Comparison of ENCODE assay signal across 12 cellular contexts in genomic region chr4:184664445-184665210, GRCh38. TPM values are rescaled to one million over a fixed set of nuclear protein-coding genes. Genes with fewer than 3 reads are reported as not detected.
DNase-seq lines count a peak whose midpoint lies in the region; ATAC-seq, FAIRE-seq and TF ChIP-seq lines count a peak whose summit lies in the region.
"Had no signal": no experiment of that assay in that cellular context is flagged by ENCODE, and none has a peak within 500 bp of the region (broad histone marks: within the 10 kb centered on the region; RNA-seq: fewer than 3 reads in every experiment).

No MANE protein-coding gene starts in this region.

- no peak for TF ChIP-seq RAD21 in IMR-90 (IDR thresholded peaks at IDR 0.05; ENCODE audit: low read length)
- no peak for TF ChIP-seq RAD21 in GM12878 (IDR thresholded peaks at IDR 0.05; ENCODE audit: insufficient read depth, low read depth, low read length)
- TF ChIP-seq RAD21 in HepG2 (CRISPR knock-in tag; IDR thresholded peaks at IDR 0.05), result no peak

- H3K9ac ChIP-seq in IMR-90 (ENCODE audit: low read depth, low read length), result no peak overlapping the region
- H3K9ac ChIP-seq in GM12878 (ENCODE audit: control insufficient read depth, insufficient read depth, low read length), result no peak overlapping the region
- H3K9ac ChIP-seq in HepG2 (ENCODE audit: insufficient read depth, low read depth, low read length), result no peak overlapping the region

- no peak overlapping the region for H3K4ac ChIP-seq in IMR-90 (ENCODE audit: low read depth, low read length)

- H2BK5ac ChIP-seq in IMR-90 (ENCODE audit: low read depth, low read length, poor library complexity, severe bottlenecking), result no peak overlapping the region

- H2BK15ac ChIP-seq in IMR-90 (ENCODE audit: low read depth, low read length), result no peak overlapping the region

- TF ChIP-seq EP300 in GM12878 (IDR thresholded peaks at IDR 0.05; ENCODE audit: borderline replicate concordance in 1 of 2, control insufficient read depth in 1 of 2, low read depth in 2 of 2, low read length in 2 of 2) (no peak), HepG2 (IDR thresholded peaks at IDR 0.05; ENCODE audit: low read depth in 2 of 2, low read length in 2 of 2) (no peak), HepG2 (CRISPR knock-in tag; IDR thresholded peaks at IDR 0.05; ENCODE audit: borderline replicate concordance) (no peak)

- in situ Hi-C loops in IMR-90 (cut with MboI; ENCODE audit: low sequenced_read_pairs) (no loop called here), GM12878 (cut with MboI) (no loop called here), HepG2 (cut with HindIII; ENCODE audit: extremely low pct_ligation_motif_present, low pct_unique_long_range_greater_than_20kb) (no loop called here)

- no peak for FAIRE-seq in GM12878 (lab: Jason Lieb, UNC)
- FAIRE-seq in HepG2 (lab: Jason Lieb, UNC), result no peak

- H3K27ac ChIP-seq in IMR-90 (ENCODE audit: insufficient read depth, low read length), result no peak overlapping the region
- no peak overlapping the region for H3K27ac ChIP-seq in GM12878 (ENCODE audit: control insufficient read depth, insufficient read depth)
- no peak overlapping the region for H3K27ac ChIP-seq in HepG2 (ENCODE audit: extremely low read length, insufficient read depth, low read length)
- no peak overlapping the region for H3K27ac ChIP-seq in tibial artery
- H3K27ac ChIP-seq: colonic mucosa, spleen had no signal

- SMC1A ChIA-PET in GM12878 (lab: Charles Lee; ENCODE audit: uncharacterized antibody, unreplicated experiment), result interaction anchor here (1.4 kb wide), 1 partner anchor 33 kb away, joined by 3 read pairs; no protein-coding TSS in a partner anchor

- no peak overlapping the region for H3K14ac ChIP-seq in IMR-90 (replicated peaks; ENCODE audit: low read depth, low read length)

- H3K36me3 ChIP-seq in IMR-90 (ENCODE audit: control insufficient read depth, insufficient read depth, low read length) (peaks cover 12% of the 10 kb centered on the region), GM12878 (ENCODE audit: control insufficient read depth in 2 of 2, insufficient read depth in 2 of 2, low read length in 1 of 2) (peaks cover 1 to 9% of the 10 kb centered on the region in 2 experiments; a peak in 3 of 4 replicates), HepG2 (replicated peaks in 1 of 2; ENCODE audit: control insufficient read depth in 1 of 2, insufficient read depth in 2 of 2, low read length in 2 of 2) (peaks cover 4 to 12% of the 10 kb centered on the region in 2 experiments; a peak in 2 of 5 replicates), tibial artery (peaks cover 40 to 63% (median 47%) of the 10 kb centered on the region in 3 donors)
- H3K36me3 ChIP-seq: colonic mucosa had no signal

- dilution Hi-C loops in IMR-90 (cut with HindIII; ENCODE audit: low sequenced_read_pairs, unreplicated experiment), result no loop called here

- no peaks in the 10 kb centered on the region for H3K79me2 ChIP-seq in GM12878 (ENCODE audit: control insufficient read depth, insufficient read depth, low read length)
- H3K79me2 ChIP-seq in HepG2 (ENCODE audit: insufficient read depth, low read length), result no peaks in the 10 kb centered on the region

- H4K91ac ChIP-seq in IMR-90 (ENCODE audit: insufficient read depth, low read depth, low read length), result no peak overlapping the region

- H2AFZ ChIP-seq in IMR-90 (replicated peaks; ENCODE audit: low read length, poor library complexity) (no peak overlapping the region), GM12878 (ENCODE audit: control insufficient read depth, low read depth, low read length) (no peak overlapping the region), HepG2 (ENCODE audit: low read length) (no peak overlapping the region)

- H2BK120ac ChIP-seq in IMR-90 (ENCODE audit: low read depth, low read length), result no peak overlapping the region

- CTCF ChIA-PET in IMR-90 (lab: Yijun Ruan, JAX), result no interaction called here
- CTCF ChIA-PET in GM12878 (lab: Yijun Ruan, JAX), result interaction anchor here (1.5 kb wide), 1 partner anchor 14 kb away, joined by 3 read pairs; no protein-coding TSS in a partner anchor
- CTCF ChIA-PET in HepG2 (lab: Yijun Ruan, JAX; ENCODE audit: low intra/inter-chr PET ratio, low total read pairs), result no interaction called here

- TF ChIP-seq POLR2A in IMR-90 (IDR thresholded peaks at IDR 0.05; ENCODE audit: low read depth, low read length) (no peak), GM12878 (IDR thresholded peaks at IDR 0.05; ENCODE audit: low read depth, low read length) (no peak), HepG2 (IDR thresholded peaks at IDR 0.05; ENCODE audit: insufficient read depth in 1 of 2, low read depth in 2 of 2, low read length in 2 of 2) (no peak)

- H3K23ac ChIP-seq in IMR-90 (ENCODE audit: low read depth, low read length), result no peak overlapping the region

- H2AK9ac ChIP-seq in IMR-90 (replicated peaks; ENCODE audit: low read depth, low read length, poor library complexity), result no peak overlapping the region

- DNase-seq in NOMO-1 treated with DMSO at 0.1 percent for 48 hours (lab: John Stamatoyannopoulos, UW; ENCODE audit: unreplicated experiment) (peak; percentile 30), NOMO-1 treated with dmso at 0.1 percent for 144 hours (lab: John Stamatoyannopoulos, UW; ENCODE audit: unreplicated experiment) (no peak), IMR-90 (peak; percentile 18), GM12878 (ENCODE audit: low read depth, low spot score) (no peak), HepG2 (ENCODE audit: low spot score) (no peak), head of caudate nucleus (no peak), tibial artery (no peak)
- DNase-seq in stimulated activated CD4-positive, alpha-beta T cell treated with anti-CD3 and anti-CD28 coated beads, Interleukin-4, amount 100 ng/mL, for 24 hours, result no peak
- DNase-seq: colonic mucosa, glutamatergic neuron, NCI-H510A treated with DMSO at 0.1 percent for 48 hours, spleen had no signal

- peak; percentile 80 for ATAC-seq in IMR-90 (ENCODE audit: low read depth)
- peak; percentile 81 for ATAC-seq in GM12878
- ATAC-seq in HepG2, result peak; percentile 50; the same call in 2 of the 3 replicates

- H3K4me1 ChIP-seq in IMR-90 (ENCODE audit: control insufficient read depth, insufficient read depth, low read length), result peaks cover 3% of the 10 kb centered on the region
- H3K4me1 ChIP-seq in GM12878 (ENCODE audit: control insufficient read depth, insufficient read depth, low read length), result no peaks in the 10 kb centered on the region
- no peaks in the 10 kb centered on the region for H3K4me1 ChIP-seq in HepG2 (ENCODE audit: insufficient read depth, low read length)
- H3K4me1 ChIP-seq in tibial artery, result peaks cover 0 to 10% (median 6%) of the 10 kb centered on the region in 4 donors
- H3K4me1 ChIP-seq: colonic mucosa had no signal

- no peak overlapping the region for H4K5ac ChIP-seq in IMR-90 (ENCODE audit: low read depth, low read length)

- POLR2A ChIA-PET in IMR-90 (lab: Charles Lee; ENCODE audit: unreplicated experiment), result interaction anchor here (0.6 kb wide), 1 partner anchor 329 kb away, joined by 3 read pairs; no protein-coding TSS in a partner anchor
- POLR2A ChIA-PET in GM12878 (lab: Charles Lee), result interaction anchor here (1.0 kb wide), 2 partner anchors 18 to 26 kb away, joined by 3 to 4 read pairs; no protein-coding TSS in a partner anchor
- POLR2A ChIA-PET in HepG2 (lab: Yijun Ruan, JAX), result interaction anchor here (0.7 kb wide), 1 partner anchor 716 kb away, joined by 3 read pairs; no protein-coding TSS in a partner anchor

- intact Hi-C loops in IMR-90 (cut with micrococcal nuclease) (no loop called here), GM12878 (cut with micrococcal nuclease; ENCODE audit: unreplicated experiment) (no loop called here), HepG2 (cut with micrococcal nuclease; ENCODE audit: unreplicated experiment) (no loop called here), head of caudate nucleus (cut with DNase I) (no loop called here), tibial artery (cut with DNase I; ENCODE audit: low total_unique reads) (no loop called here)

- H3K4me2 ChIP-seq in IMR-90 (ENCODE audit: low read depth, low read length) (no peak overlapping the region), GM12878 (ENCODE audit: control insufficient read depth, insufficient read depth) (no peak overlapping the region), HepG2 (ENCODE audit: low read depth, low read length) (no peak overlapping the region)

- H3K56ac ChIP-seq in IMR-90 (ENCODE audit: extremely low read depth, insufficient read depth, low read length), result no peak overlapping the region

- TF ChIP-seq CTCF in IMR-90 (conservative IDR thresholded peaks at IDR 0.05; ENCODE audit: low read depth, low read length) (no peak), GM12878 (IDR thresholded peaks at IDR 0.05 in 2 of 3, conservative IDR thresholded peaks at IDR 0.05 in 1 of 3; ENCODE audit: control insufficient read depth in 2 of 3, extremely low read depth in 1 of 3, insufficient read depth in 1 of 3, low read depth in 3 of 3, low read length in 3 of 3) (no peak), HepG2 (CRISPR knock-in tag; IDR thresholded peaks at IDR 0.05) (no peak), tibial artery (IDR thresholded peaks at IDR 0.05) (no peak)

- no peak overlapping the region for H4K8ac ChIP-seq in IMR-90 (ENCODE audit: low read depth in 2 of 2, low read length in 2 of 2)

- H3K27me3 ChIP-seq in IMR-90 (ENCODE audit: control insufficient read depth, insufficient read depth, low read length) (no peaks in the 10 kb centered on the region), GM12878 (replicated peaks in 1 of 2; ENCODE audit: control insufficient read depth in 2 of 2, insufficient read depth in 2 of 2, low read length in 1 of 2) (no peaks in the 10 kb centered on the region), HepG2 (ENCODE audit: control insufficient read depth in 1 of 2, insufficient read depth in 2 of 2, low read length in 2 of 2) (no peaks in the 10 kb centered on the region), tibial artery (no peaks in the 10 kb centered on the region)
- H3K27me3 ChIP-seq: colonic mucosa, spleen had no signal

- H3K18ac ChIP-seq in IMR-90 (ENCODE audit: low read depth, low read length), result no peak overlapping the region

- H3K9me1 ChIP-seq in IMR-90 (ENCODE audit: insufficient read depth, low read length), result 0 out of 2 replicates have a peak, but pooled peaks cover 5% of the 10 kb centered on the region

- RAD21 ChIA-PET in GM12878 (lab: Charles Lee; ENCODE audit: unreplicated experiment), result interaction anchor here (1.5 kb wide), 1 partner anchor 48 kb away, joined by 3 read pairs; no protein-coding TSS in a partner anchor

- WGBS in IMR-90 (ENCODE audit: extremely low coverage in 2 of 2, insufficient read length in 1 of 2), 2 experiments, result no CpG with 5 or more reads among the region's 6 CpGs
- WGBS in GM12878 (ENCODE audit: insufficient coverage, insufficient replicate concordance, low lambda C conversion rate, missing lambda C conversion rate), result 81% methylated on average over 6 of the region's 6 CpGs
- WGBS in HepG2 (ENCODE audit: low lambda C conversion rate), result 80% methylated on average over 6 of the region's 6 CpGs

- no peaks in the 10 kb centered on the region for H3K79me1 ChIP-seq in IMR-90 (ENCODE audit: low read depth in 1 of 2, low read length in 2 of 2)

- H3K9me3 ChIP-seq in IMR-90 (ENCODE audit: control insufficient read depth, insufficient read depth, low read length) (no peaks in the 10 kb centered on the region), GM12878 (replicated peaks; ENCODE audit: control insufficient read depth, insufficient read depth, low read length) (no peaks in the 10 kb centered on the region), HepG2 (ENCODE audit: low read length) (no peaks in the 10 kb centered on the region), tibial artery (no peaks in the 10 kb centered on the region)
- H3K9me3 ChIP-seq: colonic mucosa, spleen had no signal

- BruUV-seq in IMR-90 (replicated peaks; lab: Mats Ljungman, UMichigan) (no TSS peak), GM12878 (replicated peaks; lab: Mats Ljungman, UMichigan) (no TSS peak), HepG2 (replicated peaks; lab: Mats Ljungman, UMichigan) (no TSS peak)

- no peaks in the 10 kb centered on the region for H4K20me1 ChIP-seq in IMR-90 (ENCODE audit: insufficient read depth, low read length)
- no peaks in the 10 kb centered on the region for H4K20me1 ChIP-seq in GM12878 (ENCODE audit: control insufficient read depth, insufficient read depth)
- no peaks in the 10 kb centered on the region for H4K20me1 ChIP-seq in HepG2 (ENCODE audit: insufficient read depth, low read length)

- H3K4me3 ChIP-seq in IMR-90 (ENCODE audit: insufficient read depth, low read depth, low read length), result no peak overlapping the region
- H3K4me3 ChIP-seq in GM12878, result no peak overlapping the region
- no peak overlapping the region for H3K4me3 ChIP-seq in HepG2 (replicated peaks in 1 of 3; ENCODE audit: insufficient read depth in 1 of 3, low read depth in 2 of 3, low read length in 3 of 3)
- no peak overlapping the region for H3K4me3 ChIP-seq in tibial artery
- H3K4me3 ChIP-seq: colonic mucosa, spleen had no signal

- no peak overlapping the region for H2AK5ac ChIP-seq in IMR-90 (ENCODE audit: low read depth, low read length)

- H2BK20ac ChIP-seq in IMR-90 (ENCODE audit: low read depth, low read length), result no peak overlapping the region

RNA-seq across cellular contexts. Expression of gene PRIMPOL, which starts 15.1 kb away (rescaled TPM):
- 5.6 and 10.0 TPM in 2 replicates for total RNA-seq in IMR-90 (2012; rRNA removed)
- polyA plus RNA-seq in IMR-90 (2012; rRNA removed), result 6.6 and 8.8 TPM in 2 replicates
- polyA plus RNA-seq in IMR-90 (2012; cell fraction: cytosol; rRNA removed), result 0.90 and 1.5 TPM in 2 replicates
- polyA plus RNA-seq in IMR-90 (2012; cell fraction: nucleus; rRNA removed; ENCODE audit: low replicate concordance), result 1.4 and 15.6 TPM in 2 replicates
- total RNA-seq in GM12878 (2013; cell fraction: nucleolus; rRNA removed), result 36.9 and 37.3 TPM in 2 replicates
- total RNA-seq in GM12878 (2014; rRNA removed), result 10.8 and 16.4 TPM in 2 replicates
- total RNA-seq in GM12878 (2014; rRNA removed; fragmentation: Illumina TruSeq; extraction: Trizol), result 16.6 and 17.3 TPM in 2 replicates
- total RNA-seq in GM12878 (2021), result 12.8 and 12.9 TPM in 2 replicates
- 4.6 TPM for polyA plus RNA-seq in GM12878 (2011; ENCODE audit: low read depth)
- 23.7 and 40.1 TPM in 2 replicates for polyA plus RNA-seq in GM12878 (2011; rRNA removed)
- 7.6 and 8.0 TPM in 2 replicates for polyA plus RNA-seq in GM12878 (2011; cell fraction: cytosol; rRNA removed)
- polyA plus RNA-seq in GM12878 (2011; cell fraction: nucleus; rRNA removed), result 14.7 and 18.9 TPM in 2 replicates
- polyA plus RNA-seq in GM12878 (2012), result 9.9 and 11.1 TPM in 2 replicates
- 11.4 and 12.9 TPM in 2 replicates for polyA plus RNA-seq in GM12878 (2014; fragmentation: Illumina TruSeq; extraction: Trizol)
- polyA plus RNA-seq in GM12878 (2014; fragmentation: Nextera tagmentation; extraction: Ambion mirVana), result 10 to 100 TPM; 10.6 to 11.5 TPM
- polyA plus RNA-seq in GM12878 (2014; rRNA removed), result 13.6 and 15.1 TPM in 2 replicates
- 10 to 100 TPM; 22.7 to 22.9 TPM for polyA plus RNA-seq in GM12878 (2016; fragmentation: Nextera tagmentation; extraction: Ambion mirVana)
- 3.0 and 3.9 TPM in 2 replicates for polyA minus RNA-seq in GM12878 (2011; rRNA and poly(A)+ RNA removed)
- 2.8 and 6.4 TPM in 2 replicates for polyA minus RNA-seq in GM12878 (2011; cell fraction: cytosol; rRNA and poly(A)+ RNA removed)
- polyA minus RNA-seq in GM12878 (2011; cell fraction: nucleus; rRNA and poly(A)+ RNA removed), result 4.5 and 4.6 TPM in 2 replicates
- 11.0 and 17.3 TPM in 2 replicates for total RNA-seq in HepG2 (2016; rRNA removed; fragmentation: Illumina TruSeq; extraction: Trizol)
- total RNA-seq in HepG2 (2016; cell fraction: cytosol; rRNA removed; fragmentation: Illumina TruSeq; extraction: Trizol; ENCODE audit: low read depth), result 9.6 and 10.1 TPM in 2 replicates
- total RNA-seq in HepG2 (2016; cell fraction: insoluble cytoplasmic fraction; rRNA removed; fragmentation: Illumina TruSeq; extraction: Trizol), result 10.8 and 14.2 TPM in 2 replicates
- total RNA-seq in HepG2 (2016; cell fraction: membrane; rRNA removed; fragmentation: Illumina TruSeq; extraction: Trizol), result 6.1 and 6.6 TPM in 2 replicates
- total RNA-seq in HepG2 (2016; cell fraction: nucleus; rRNA removed; fragmentation: Illumina TruSeq; extraction: Trizol), result 7.1 and 11.9 TPM in 2 replicates
- polyA plus RNA-seq in HepG2 (2011; rRNA removed), result 4.4 and 7.3 TPM in 2 replicates
- polyA plus RNA-seq in HepG2 (2011; cell fraction: cytosol; rRNA removed), result 1.4 and 2.2 TPM in 2 replicates
- polyA plus RNA-seq in HepG2 (2011; cell fraction: nucleus; rRNA removed), result 3.0 and 4.4 TPM in 2 replicates
- 5.3 and 5.4 TPM in 2 replicates for polyA plus RNA-seq in HepG2 (2012)
- polyA plus RNA-seq in HepG2 (2016; cell fraction: cytosol; fragmentation: Illumina TruSeq; extraction: Trizol; ENCODE audit: low read depth), result 0.87 and 1.7 TPM in 2 replicates
- 9.6 and 12.3 TPM in 2 replicates for polyA plus RNA-seq in HepG2 (2016; cell fraction: insoluble cytoplasmic fraction; fragmentation: Illumina TruSeq; extraction: Trizol; ENCODE audit: low read depth)
- polyA plus RNA-seq in HepG2 (2016; cell fraction: membrane; fragmentation: Illumina TruSeq; extraction: Trizol; ENCODE audit: low read depth), result 2.6 and 3.3 TPM in 2 replicates
- 20.4 and 22.6 TPM in 2 replicates for polyA plus RNA-seq in HepG2 (2016; cell fraction: nucleus; fragmentation: Illumina TruSeq; extraction: Trizol; ENCODE audit: insufficient read depth, low read depth)
- polyA minus RNA-seq in HepG2 (2011; rRNA and poly(A)+ RNA removed; ENCODE audit: low replicate concordance), result 1.2 and 2.0 TPM in 2 replicates
- 1.1 and 2.1 TPM in 2 replicates for polyA minus RNA-seq in HepG2 (2011; cell fraction: cytosol; rRNA and poly(A)+ RNA removed)
- polyA minus RNA-seq in HepG2 (2011; cell fraction: nucleus; rRNA and poly(A)+ RNA removed), result 4.6 and 6.2 TPM in 2 replicates

RNA-seq across cellular contexts. Expression of gene CASP3, which starts 15.4 kb away (rescaled TPM):
- total RNA-seq in IMR-90 (2012; rRNA removed), result 26.7 and 58.9 TPM in 2 replicates
- 21.1 and 27.4 TPM in 2 replicates for polyA plus RNA-seq in IMR-90 (2012; rRNA removed)
- 6.3 and 9.6 TPM in 2 replicates for polyA plus RNA-seq in IMR-90 (2012; cell fraction: cytosol; rRNA removed)
- polyA plus RNA-seq in IMR-90 (2012; cell fraction: nucleus; rRNA removed; ENCODE audit: low replicate concordance), result 4.5 and 21.2 TPM in 2 replicates
- 20.2 and 24.3 TPM in 2 replicates for total RNA-seq in GM12878 (2013; cell fraction: nucleolus; rRNA removed)
- 62.4 and 78.7 TPM in 2 replicates for total RNA-seq in GM12878 (2014; rRNA removed)
- 79.8 TPM in 2 replicates for total RNA-seq in GM12878 (2014; rRNA removed; fragmentation: Illumina TruSeq; extraction: Trizol)
- total RNA-seq in GM12878 (2021), result 64.7 and 68.4 TPM in 2 replicates
- polyA plus RNA-seq in GM12878 (2011; ENCODE audit: low read depth), result 32.1 TPM
- 83.2 and 128 TPM in 2 replicates for polyA plus RNA-seq in GM12878 (2011; rRNA removed)
- polyA plus RNA-seq in GM12878 (2011; cell fraction: cytosol; rRNA removed), result 24.7 and 28.4 TPM in 2 replicates
- 23.4 and 27.3 TPM in 2 replicates for polyA plus RNA-seq in GM12878 (2011; cell fraction: nucleus; rRNA removed)
- 39.0 and 43.5 TPM in 2 replicates for polyA plus RNA-seq in GM12878 (2012)
- 82.8 and 96.8 TPM in 2 replicates for polyA plus RNA-seq in GM12878 (2014; fragmentation: Illumina TruSeq; extraction: Trizol)
- 10 to 100 TPM; 50.0 to 59.0 TPM for polyA plus RNA-seq in GM12878 (2014; fragmentation: Nextera tagmentation; extraction: Ambion mirVana)
- polyA plus RNA-seq in GM12878 (2014; rRNA removed), result 58.8 and 69.0 TPM in 2 replicates
- 100 to 1,000 TPM; 193 to 194 TPM for polyA plus RNA-seq in GM12878 (2016; fragmentation: Nextera tagmentation; extraction: Ambion mirVana)
- 20.9 and 26.8 TPM in 2 replicates for polyA minus RNA-seq in GM12878 (2011; rRNA and poly(A)+ RNA removed)
- 12.2 and 14.6 TPM in 2 replicates for polyA minus RNA-seq in GM12878 (2011; cell fraction: cytosol; rRNA and poly(A)+ RNA removed)
- 6.6 and 7.8 TPM in 2 replicates for polyA minus RNA-seq in GM12878 (2011; cell fraction: nucleus; rRNA and poly(A)+ RNA removed)
- total RNA-seq in HepG2 (2016; rRNA removed; fragmentation: Illumina TruSeq; extraction: Trizol), result 77.8 and 139 TPM in 2 replicates
- 6.9 and 8.3 TPM in 2 replicates for total RNA-seq in HepG2 (2016; cell fraction: cytosol; rRNA removed; fragmentation: Illumina TruSeq; extraction: Trizol; ENCODE audit: low read depth)
- 76.3 and 140 TPM in 2 replicates for total RNA-seq in HepG2 (2016; cell fraction: insoluble cytoplasmic fraction; rRNA removed; fragmentation: Illumina TruSeq; extraction: Trizol)
- 25.2 and 26.5 TPM in 2 replicates for total RNA-seq in HepG2 (2016; cell fraction: membrane; rRNA removed; fragmentation: Illumina TruSeq; extraction: Trizol)
- 38.4 and 42.0 TPM in 2 replicates for total RNA-seq in HepG2 (2016; cell fraction: nucleus; rRNA removed; fragmentation: Illumina TruSeq; extraction: Trizol)
- 19.9 and 26.0 TPM in 2 replicates for polyA plus RNA-seq in HepG2 (2011; rRNA removed)
- 9.9 and 15.6 TPM in 2 replicates for polyA plus RNA-seq in HepG2 (2011; cell fraction: cytosol; rRNA removed)
- 4.4 and 6.4 TPM in 2 replicates for polyA plus RNA-seq in HepG2 (2011; cell fraction: nucleus; rRNA removed)
- polyA plus RNA-seq in HepG2 (2012), result 22.6 and 26.2 TPM in 2 replicates
- polyA plus RNA-seq in HepG2 (2016; cell fraction: cytosol; fragmentation: Illumina TruSeq; extraction: Trizol; ENCODE audit: low read depth), result 4.5 and 4.9 TPM in 2 replicates
- 116 and 129 TPM in 2 replicates for polyA plus RNA-seq in HepG2 (2016; cell fraction: insoluble cytoplasmic fraction; fragmentation: Illumina TruSeq; extraction: Trizol; ENCODE audit: low read depth)
- 13.7 and 15.0 TPM in 2 replicates for polyA plus RNA-seq in HepG2 (2016; cell fraction: membrane; fragmentation: Illumina TruSeq; extraction: Trizol; ENCODE audit: low read depth)
- polyA plus RNA-seq in HepG2 (2016; cell fraction: nucleus; fragmentation: Illumina TruSeq; extraction: Trizol; ENCODE audit: insufficient read depth, low read depth), result 50.9 and 57.0 TPM in 2 replicates
- polyA minus RNA-seq in HepG2 (2011; rRNA and poly(A)+ RNA removed; ENCODE audit: low replicate concordance), result 5.3 and 7.6 TPM in 2 replicates
- 9.8 and 11.5 TPM in 2 replicates for polyA minus RNA-seq in HepG2 (2011; cell fraction: cytosol; rRNA and poly(A)+ RNA removed)
- 13.1 and 13.6 TPM in 2 replicates for polyA minus RNA-seq in HepG2 (2011; cell fraction: nucleus; rRNA and poly(A)+ RNA removed)

Comparison
In these comparisons a context has a peak if more than half of its experiments do, and no peak if none do; other contexts are left out.
1. DNase-seq: peak in NOMO-1 treated with DMSO at 0.1 percent for 48 hours (single experiment) and IMR-90 (single experiment); none in NOMO-1 treated with dmso at 0.1 percent for 144 hours (single experiment), GM12878 (single experiment), HepG2 (single experiment), head of caudate nucleus (0 of 42), tibial artery (0 of 2) and stimulated activated CD4-positive, alpha-beta T cell treated with anti-CD3 and anti-CD28 coated beads, Interleukin-4, amount 100 ng/mL, for 24 hours (single experiment).
2. Peak in every context shown above with its lines, with median percentiles within 50 percentile points of each other: ATAC-seq.